23 cellular contexts compared by ENCODE assay signal in the genomic region with DNA sequence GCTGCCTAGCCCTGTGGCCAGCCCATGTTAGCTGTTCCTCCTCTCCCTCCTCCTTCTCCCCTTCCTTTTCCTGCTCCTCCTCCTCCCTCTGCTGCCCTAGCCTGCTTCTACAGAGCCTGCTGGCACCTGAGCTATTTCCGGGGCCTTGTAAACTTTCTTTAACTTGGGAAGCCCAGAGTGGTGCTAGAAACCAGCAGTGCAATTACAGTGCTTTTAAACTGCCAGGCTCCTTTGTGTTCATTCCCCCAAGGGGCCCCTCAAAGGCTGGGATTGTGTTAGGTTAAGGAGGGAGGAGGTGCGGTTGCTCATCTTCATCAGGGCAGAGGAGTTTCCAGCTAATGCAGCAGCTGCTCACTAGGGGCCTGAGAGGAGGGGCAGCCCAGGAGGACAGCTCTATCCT.
A peak's percentile ranks its signal among the peaks of the same experiment; 100 is the strongest.
DNase-seq lines count a peak whose midpoint lies in the region; TF ChIP-seq lines count a peak whose summit lies in the region.
"Had no signal": no experiment of that assay in that cellular context is flagged by ENCODE, and none has a peak within 500 bp of the region (broad histone marks: within the 10 kb centered on the region; RNA-seq: fewer than 3 reads in every experiment).

No MANE protein-coding gene starts in this region.

- H3K27ac Mint-ChIP-seq in glutamatergic neuron (ENCODE audit: unreplicated experiment): no peak overlapping the region
- H3K27ac Mint-ChIP-seq: activated CD4-positive, alpha-beta memory T cell treated with anti-CD3 and anti-CD28 coated beads, Interleukin-2, amount 10 ng/mL, durations not matched to agents 7 days and 5 days; CD8-positive, alpha-beta memory T cell; stimulated activated memory B cell treated with anti-CD40 and anti-IgM and Interleukin-4, amounts not matched to agents 10 μg/mL and 1 μg/mL and 100 μg/mL, for 72 hours had no signal

- H3K4me3 Mint-ChIP-seq in glutamatergic neuron (ENCODE audit: unreplicated experiment): no peak overlapping the region
- H3K4me3 Mint-ChIP-seq: activated CD4-positive, alpha-beta memory T cell treated with anti-CD3 and anti-CD28 coated beads, Interleukin-2, amount 10 ng/mL, durations not matched to agents 7 days and 5 days; CD8-positive, alpha-beta memory T cell; naive B cell; stimulated activated memory B cell treated with anti-CD40 and anti-IgM and Interleukin-4, amounts not matched to agents 10 μg/mL and 1 μg/mL and 100 μg/mL, for 72 hours had no signal

- H3K4me1 Mint-ChIP-seq in glutamatergic neuron (ENCODE audit: low read depth, unreplicated experiment): peaks cover 9% of the 10 kb centered on the region
- H3K4me1 Mint-ChIP-seq: activated CD4-positive, alpha-beta memory T cell treated with anti-CD3 and anti-CD28 coated beads, Interleukin-2, amount 10 ng/mL, durations not matched to agents 7 days and 5 days; CD8-positive, alpha-beta memory T cell had no signal

- H3K4me1 ChIP-seq in prostate gland (replicated peaks): peaks cover 6% of the 10 kb centered on the region
- H3K4me1 ChIP-seq: breast epithelium had no signal

- peak overlapping the region in 1 of 2 donors; percentile 69 for H3K27ac ChIP-seq in prostate gland
- H3K27ac ChIP-seq: breast epithelium, thoracic aorta had no signal

- 34% methylated on average over 2 of the region's 2 CpGs for WGBS in prostate gland

- no peaks in the 10 kb centered on the region for H3K36me3 Mint-ChIP-seq in glutamatergic neuron (ENCODE audit: unreplicated experiment)
- H3K36me3 Mint-ChIP-seq: CD8-positive, alpha-beta memory T cell; naive B cell; stimulated activated memory B cell treated with anti-CD40 and anti-IgM and Interleukin-4, amounts not matched to agents 10 μg/mL and 1 μg/mL and 100 μg/mL, for 72 hours had no signal

- H3K9me3 Mint-ChIP-seq in glutamatergic neuron (ENCODE audit: unreplicated experiment): peaks cover 2% of the 10 kb centered on the region
- H3K9me3 Mint-ChIP-seq: activated CD4-positive, alpha-beta memory T cell treated with anti-CD3 and anti-CD28 coated beads, Interleukin-2, amount 10 ng/mL, durations not matched to agents 7 days and 5 days; CD8-positive, alpha-beta memory T cell; naive B cell; stimulated activated memory B cell treated with anti-CD40 and anti-IgM and Interleukin-4, amounts not matched to agents 10 μg/mL and 1 μg/mL and 100 μg/mL, for 72 hours had no signal

- no peaks in the 10 kb centered on the region for H3K9me3 ChIP-seq in prostate gland
- H3K9me3 ChIP-seq: thoracic aorta had no signal

- no peaks in the 10 kb centered on the region for H3K36me3 ChIP-seq in prostate gland
- H3K36me3 ChIP-seq: breast epithelium, thoracic aorta had no signal

- intact Hi-C loops in prostate gland (cut with DNase I): no loop called here

- H3K27me3 Mint-ChIP-seq in glutamatergic neuron (ENCODE audit: unreplicated experiment): peaks cover 11% of the 10 kb centered on the region

- no peak for TF ChIP-seq CTCF in glutamatergic neuron (IDR thresholded peaks at IDR 0.05; ENCODE audit: partially characterized antibody, unreplicated experiment)
- no peak for TF ChIP-seq CTCF in prostate gland (IDR thresholded peaks at IDR 0.05)

- peak; percentile 38 for DNase-seq in ELF-1 (ENCODE audit: low read depth, low spot score)
- peak; percentile 12 for DNase-seq in NCI-H187 treated with DMSO at 0.1 percent for 48 hours (lab: John Stamatoyannopoulos, UW)
- DNase-seq in glutamatergic neuron: peak; percentile 33
- peak; percentile 25 for DNase-seq in prostate gland (ENCODE audit: low spot score)
- no peak for DNase-seq in effector CD8-positive, alpha-beta T cell (lab: John Stamatoyannopoulos, UW)
- no peak for DNase-seq in activated effector memory CD4-positive, alpha-beta T cell treated with Interleukin-2 at 50 U/mL for 16 hours
- DNase-seq in DMS153 treated with DMSO at 0.1 percent for 48 hours (lab: John Stamatoyannopoulos, UW; ENCODE audit: unreplicated experiment): no peak
- DNase-seq in activated T-cell treated with anti-CD3 and anti-CD28 coated beads for 4 hours: no peak
- DNase-seq: activated CD4-positive, alpha-beta memory T cell treated with anti-CD3 and anti-CD28 coated beads, Interleukin-2, amount 10 ng/mL, durations not matched to agents 7 days and 5 days; activated naive CD4-positive, alpha-beta T cell; CD8-positive, alpha-beta memory T cell; KG1; kidney glomerular epithelial cell; mesenchymal stem cell; naive B cell; NCI-H1092; NCI-H748 treated with DMSO at 0.1 percent for 48 hours; stimulated activated CD4-positive, alpha-beta T cell treated with anti-CD3 and anti-CD28 coated beads, Interleukin-1b, Interleukin-23, amount 100 ng/mL, for 48 hours; T-helper 9 cell had no signal

- H3K4me3 ChIP-seq in prostate gland: no peak overlapping the region
- H3K4me3 ChIP-seq: breast epithelium, GM12878, thoracic aorta had no signal

- no peaks in the 10 kb centered on the region for H3K27me3 ChIP-seq in prostate gland (replicated peaks; ENCODE audit: insufficient read depth)
- H3K27me3 ChIP-seq: breast epithelium had no signal

- TF ChIP-seq POLR2A in prostate gland (IDR thresholded peaks at IDR 0.05): no peak

Comparison
In these comparisons a context has a peak if more than half of its experiments do, and no peak if none do; other contexts are left out.
1. DNase-seq: peak in ELF-1 (single experiment), NCI-H187 treated with DMSO at 0.1 percent for 48 hours (single experiment), glutamatergic neuron (single experiment) and prostate gland (single experiment); none in effector CD8-positive, alpha-beta T cell (single experiment), activated effector memory CD4-positive, alpha-beta T cell treated with Interleukin-2 at 50 U/mL for 16 hours (single experiment), DMS153 treated with DMSO at 0.1 percent for 48 hours (single experiment) and activated T-cell treated with anti-CD3 and anti-CD28 coated beads for 4 hours (single experiment).